1 cellular context compared by ENCODE assay signal in genomic region chr2:60365556-60365955, GRCh38.
TF ChIP-seq lines count a peak whose summit lies in the region.

No MANE protein-coding gene starts in this region.

TF ChIP-seq in IMR-90, 13 proteins besides CTCF, POLR2A, EP300 and RAD21 (continued from another document):
- no peak for TF ChIP-seq SMC3 (IDR thresholded peaks at IDR 0.05; ENCODE audit: low read depth, low read length)
- no peak for TF ChIP-seq RCOR1 (IDR thresholded peaks at IDR 0.05; ENCODE audit: insufficient replicate concordance, low read length)
- no peak for TF ChIP-seq CHD1 (IDR thresholded peaks at IDR 0.05; ENCODE audit: low read depth, low read length)
- TF ChIP-seq FOS (IDR thresholded peaks at IDR 0.05; ENCODE audit: low read depth, low read length): no peak
